Comparison of ENCODE assay signal across 20 cellular contexts in the genomic region with DNA sequence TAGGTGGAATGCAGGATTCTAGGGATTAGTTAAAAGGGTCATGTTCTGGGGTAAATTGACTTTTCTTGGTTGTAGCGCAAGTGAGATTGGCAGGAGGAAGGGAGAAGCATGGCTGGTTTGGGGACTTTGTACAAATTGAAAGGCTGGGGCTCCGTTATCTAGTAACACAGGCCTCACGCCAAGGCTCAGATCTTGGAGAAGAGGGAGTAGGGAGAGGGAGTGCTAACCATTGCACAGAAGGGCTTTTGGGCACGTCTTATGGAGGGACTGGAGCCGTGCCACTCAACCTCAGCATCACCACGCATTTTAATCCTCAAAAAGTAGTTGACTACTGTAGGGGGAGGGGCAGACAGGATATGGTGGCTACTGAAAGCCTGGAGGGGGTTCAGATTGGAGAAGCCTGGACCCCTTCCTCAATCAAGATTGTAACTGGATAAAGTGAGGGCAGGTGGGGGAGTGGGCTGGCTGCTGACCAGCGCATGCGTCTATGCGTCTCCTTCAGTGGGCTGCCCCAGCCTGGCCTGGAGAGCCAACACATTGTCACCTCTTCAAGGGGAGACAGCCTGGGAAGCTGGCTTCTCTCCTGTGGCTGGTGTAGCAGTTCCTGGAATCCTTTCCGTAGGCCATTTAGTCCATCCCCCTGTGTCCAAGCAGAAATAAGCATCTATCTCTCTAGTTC. TPM values are rescaled to one million over a fixed set of nuclear protein-coding genes. Genes with fewer than 3 reads are reported as not detected.
DNase-seq lines count a peak whose midpoint lies in the region; TF ChIP-seq lines count a peak whose summit lies in the region.
"Had no signal": no experiment of that assay in that cellular context is flagged by ENCODE, and none has a peak within 500 bp of the region (broad histone marks: within the 10 kb centered on the region; RNA-seq: fewer than 3 reads in every experiment).

No MANE protein-coding gene starts in this region.

- H3K27ac Mint-ChIP-seq in brain: peak overlapping the region; percentile 11 to 54 (median 27)
- H3K27ac Mint-ChIP-seq: activated CD4-positive, alpha-beta T cell treated with anti-CD3 and anti-CD28 coated beads, Interleukin-2, amount 10 ng/mL, durations not matched to agents 7 days and 5 days; activated naive CD4-positive, alpha-beta T cell treated with anti-CD3 and anti-CD28 coated beads for 36 hours; H9; stimulated activated effector memory CD8-positive, alpha-beta T cell treated with anti-CD3 and anti-CD28 coated beads, Interleukin-12 subunit alpha, Interleukin-12 subunit beta, amount 100 ng/mL, for 72 hours had no signal

- H3K4me1 Mint-ChIP-seq in brain: peaks cover 54% of the 10 kb centered on the region

- H3K23ac ChIP-seq in trophoblast cell (ENCODE audit: low read length): no peak overlapping the region

- no CpG with 5 or more reads among the region's 10 CpGs for WGBS in trophoblast cell (ENCODE audit: extremely low coverage, insufficient coverage, insufficient read length)
- WGBS in thyroid gland, 2 donors: 84 to 87% methylated on average over 10 of the region's 10 CpGs

- peak overlapping the region; percentile 73 for H4K91ac ChIP-seq in trophoblast cell (ENCODE audit: low read depth, low read length)

- peaks cover 0 to 61% of the 10 kb centered on the region in 2 donors for H3K4me1 ChIP-seq in right atrium auricular region
- peaks cover 26 to 29% of the 10 kb centered on the region in 2 experiments for H3K4me1 ChIP-seq in trophoblast cell (ENCODE audit: control insufficient read depth in 1 of 2, insufficient read depth in 2 of 2, low read length in 2 of 2)
- peaks cover 4 to 32% of the 10 kb centered on the region in 2 donors for H3K4me1 ChIP-seq in thyroid gland

- H2AFZ ChIP-seq in trophoblast cell (ENCODE audit: insufficient read depth, low read length, poor library complexity): no peak overlapping the region
- H2AFZ ChIP-seq: parathyroid adenoma had no signal

- no peak overlapping the region for H3K4me3 Mint-ChIP-seq in brain
- H3K4me3 Mint-ChIP-seq: activated CD4-positive, alpha-beta T cell treated with anti-CD3 and anti-CD28 coated beads, Interleukin-2, amount 10 ng/mL, durations not matched to agents 7 days and 5 days; activated naive CD4-positive, alpha-beta T cell treated with anti-CD3 and anti-CD28 coated beads for 36 hours; H9; naive thymus-derived CD8-positive, alpha-beta T cell; stimulated activated effector memory CD8-positive, alpha-beta T cell treated with anti-CD3 and anti-CD28 coated beads, Interleukin-12 subunit alpha, Interleukin-12 subunit beta, amount 100 ng/mL, for 72 hours had no signal

- H3K14ac ChIP-seq in trophoblast cell (ENCODE audit: low read length): peak overlapping the region; percentile 43

- TF ChIP-seq CTCF in brain (conservative IDR thresholded peaks at IDR 0.05) (no peak), right atrium auricular region (IDR thresholded peaks at IDR 0.05) (no peak), thyroid gland (IDR thresholded peaks at IDR 0.05) (no peak)

- H3K27ac ChIP-seq in right atrium auricular region: peak overlapping the region; percentile 83 to 89
- no peak overlapping the region for H3K27ac ChIP-seq in trophoblast cell (ENCODE audit: low read depth, low read length)
- H3K27ac ChIP-seq in thyroid gland: peak overlapping the region in 2 of 3 donors; percentile 28 to 42
- H3K27ac ChIP-seq: testis had no signal

- no peaks in the 10 kb centered on the region for H3K9me3 ChIP-seq in right atrium auricular region
- peaks cover 2% of the 10 kb centered on the region for H3K9me3 ChIP-seq in trophoblast cell (ENCODE audit: insufficient read depth, low read depth, low read length)
- H3K9me3 ChIP-seq in thyroid gland: no peaks in the 10 kb centered on the region
- H3K9me3 ChIP-seq: testis had no signal

- H3K79me2 ChIP-seq in trophoblast cell (ENCODE audit: control insufficient read depth, insufficient read depth, low read length, poor library complexity): peaks cover 1% of the 10 kb centered on the region
- H3K79me2 ChIP-seq: parathyroid adenoma had no signal

- H3K4me3 ChIP-seq in right atrium auricular region (no peak overlapping the region), trophoblast cell (ENCODE audit: low read depth, low read length) (no peak overlapping the region), thyroid gland (replicated peaks in 1 of 3) (no peak overlapping the region)
- H3K4me3 ChIP-seq: testis had no signal

- DNase-seq in right atrium auricular region (ENCODE audit: low spot score) (no peak), trophoblast cell (no peak), thyroid gland (no peak), SK-N-DZ (ENCODE audit: low spot score) (no peak), kidney tubule cell (ENCODE audit: low spot score) (no peak), COLO668 (lab: John Stamatoyannopoulos, UW; ENCODE audit: unreplicated experiment) (no peak)
- DNase-seq: activated CD4-positive, alpha-beta T cell treated with anti-CD3 and anti-CD28 coated beads, Interleukin-2, amount 10 ng/mL, durations not matched to agents 7 days and 5 days; activated naive CD4-positive, alpha-beta T cell treated with anti-CD3 and anti-CD28 coated beads for 36 hours; dermis blood vessel endothelial cell; glutamatergic neuron; H9; naive thymus-derived CD8-positive, alpha-beta T cell; NCI-H1092; NCI-H187 treated with DMSO at 0.1 percent for 48 hours; NCI-H774; RPMI8226; testis had no signal

- peaks cover 0 to 4% (median 0%) of the 10 kb centered on the region in 5 experiments for H3K9me3 Mint-ChIP-seq in brain
- H3K9me3 Mint-ChIP-seq: activated CD4-positive, alpha-beta T cell treated with anti-CD3 and anti-CD28 coated beads, Interleukin-2, amount 10 ng/mL, durations not matched to agents 7 days and 5 days; activated naive CD4-positive, alpha-beta T cell treated with anti-CD3 and anti-CD28 coated beads for 36 hours; H9; naive thymus-derived CD8-positive, alpha-beta T cell; stimulated activated effector memory CD8-positive, alpha-beta T cell treated with anti-CD3 and anti-CD28 coated beads, Interleukin-12 subunit alpha, Interleukin-12 subunit beta, amount 100 ng/mL, for 72 hours had no signal

- intact Hi-C loops in thyroid gland (cut with DNase I): loop anchor here (5.0 kb wide), 1 partner anchor 1031 kb away; no protein-coding TSS in a partner anchor

- no peak overlapping the region for H3K9ac ChIP-seq in trophoblast cell (ENCODE audit: low read length)
- H3K9ac ChIP-seq: parathyroid adenoma had no signal

- no peak overlapping the region for H3K4me2 ChIP-seq in trophoblast cell (ENCODE audit: low read length)

- TF ChIP-seq POLR2A in thyroid gland (IDR thresholded peaks at IDR 0.05): no peak

- peak overlapping the region; percentile 30 for H4K8ac ChIP-seq in trophoblast cell (ENCODE audit: low read depth, low read length)

- peak overlapping the region; percentile 91 for H2BK12ac ChIP-seq in trophoblast cell (ENCODE audit: low read length)

- H3K36me3 Mint-ChIP-seq in brain: peaks cover 36% of the 10 kb centered on the region
- H3K36me3 Mint-ChIP-seq: naive thymus-derived CD8-positive, alpha-beta T cell; stimulated activated effector memory CD8-positive, alpha-beta T cell treated with anti-CD3 and anti-CD28 coated beads, Interleukin-12 subunit alpha, Interleukin-12 subunit beta, amount 100 ng/mL, for 72 hours had no signal

- H3K27me3 ChIP-seq in right atrium auricular region (no peaks in the 10 kb centered on the region), trophoblast cell (ENCODE audit: insufficient read depth, low read length) (no peaks in the 10 kb centered on the region), thyroid gland (no peaks in the 10 kb centered on the region)
- H3K27me3 ChIP-seq: testis had no signal

- H3K4ac ChIP-seq in trophoblast cell (ENCODE audit: low read depth, low read length): peak overlapping the region; percentile 35

- H2AK5ac ChIP-seq in trophoblast cell (ENCODE audit: low read length): peak overlapping the region; percentile 86

- peak overlapping the region; percentile 77 for H3K18ac ChIP-seq in trophoblast cell (ENCODE audit: low read length)

- no peak overlapping the region for H4K12ac ChIP-seq in trophoblast cell (ENCODE audit: low read depth, low read length)

- H3K79me1 ChIP-seq in trophoblast cell (ENCODE audit: low read length): peaks cover 15% of the 10 kb centered on the region

- H3K27me3 Mint-ChIP-seq in brain: peaks cover 3% of the 10 kb centered on the region

- H2BK5ac ChIP-seq in trophoblast cell (ENCODE audit: low read depth, low read length, poor library complexity): peak overlapping the region; percentile 1

- peak overlapping the region; percentile 68 for H2BK120ac ChIP-seq in trophoblast cell (ENCODE audit: insufficient read depth, low read length, poor library complexity)

- H3K36me3 ChIP-seq in right atrium auricular region: no peaks in the 10 kb centered on the region
- peaks cover 38 to 39% of the 10 kb centered on the region in 2 experiments for H3K36me3 ChIP-seq in trophoblast cell (ENCODE audit: control insufficient read depth in 1 of 2, insufficient read depth in 2 of 2, low read length in 2 of 2)
- H3K36me3 ChIP-seq in thyroid gland: peaks cover 46 to 77% of the 10 kb centered on the region in 2 donors

RNA-seq across cellular contexts. Expression of gene IGFBP5, which starts 14.3 kb away (rescaled TPM):
- polyA plus RNA-seq in brain (ENCODE audit: insufficient read depth, low read depth, low replicate concordance): 769 TPM
- total RNA-seq in right atrium auricular region (100 to 1,000 TPM; 169 to 554 TPM), thyroid gland (1,000 to 10,000 TPM in 1 of 4 donors, 100 to 1,000 TPM in 3; 704 to 1,519 (median 952) TPM)
- polyA plus RNA-seq in trophoblast cell (2013): 356 and 375 TPM in 2 replicates
- polyA plus RNA-seq in SK-N-DZ (2014; cell fraction: cytosol; rRNA removed): 9.5 and 10.0 TPM in 2 replicates
- polyA plus RNA-seq in SK-N-DZ (2014; cell fraction: nucleus; rRNA removed): 5.3 and 7.3 TPM in 2 replicates
- total RNA-seq: activated CD4-positive, alpha-beta T cell treated with anti-CD3 and anti-CD28 coated beads, Interleukin-2, amount 10 ng/mL, durations not matched to agents 7 days and 5 days; activated naive CD4-positive, alpha-beta T cell treated with anti-CD3 and anti-CD28 coated beads for 36 hours; naive thymus-derived CD8-positive, alpha-beta T cell had no signal
- polyA plus RNA-seq: naive thymus-derived CD8-positive, alpha-beta T cell had no signal

RNA-seq across cellular contexts. Expression of gene IGFBP2, which starts 47.9 kb away (rescaled TPM):
- polyA plus RNA-seq in brain (ENCODE audit: insufficient read depth, low read depth, low replicate concordance): 233 TPM
- 100 to 1,000 TPM; 255 to 508 TPM for total RNA-seq in right atrium auricular region
- 654 and 672 TPM in 2 replicates for polyA plus RNA-seq in trophoblast cell (2013)
- 10 to 100 TPM; 26.5 to 45.0 (median 40.0) TPM for total RNA-seq in thyroid gland
- polyA plus RNA-seq in SK-N-DZ (2014; cell fraction: cytosol; rRNA removed): 208 and 228 TPM in 2 replicates
- polyA plus RNA-seq in SK-N-DZ (2014; cell fraction: nucleus; rRNA removed): 86.9 and 130 TPM in 2 replicates
- total RNA-seq: naive thymus-derived CD8-positive, alpha-beta T cell had no signal

Comparison
In these comparisons a context has a peak if more than half of its experiments do, and no peak if none do; other contexts are left out.
1. RNA of gene IGFBP2, which starts 47.9 kb away (total RNA-seq): 255 to 508 TPM in right atrium auricular region; 26.5 to 45.0 TPM in thyroid gland; every median in the first group is over 4 times any median in the second.